In genomic region chrX:115142057-115142456, GRCh38 we compare ENCODE assay signal across 2 cellular contexts.
TF ChIP-seq lines count a peak whose summit lies in the region.

No MANE protein-coding gene starts in this region.

TF ChIP-seq in A549, 52 proteins besides CTCF, POLR2A, EP300 and RAD21 (continued from another document):
- TF ChIP-seq REST (IDR thresholded peaks at IDR 0.05) = peak; percentile 51; the same call in 1 of the 2 replicates

TF ChIP-seq in HCT116, 20 proteins besides CTCF, POLR2A, EP300 and RAD21 (continued from another document):
- TF ChIP-seq REST (IDR thresholded peaks at IDR 0.05; ENCODE audit: low read depth) (peak; percentile 10; the same call in 1 of the 2 replicates), ELF1 (IDR thresholded peaks at IDR 0.05; ENCODE audit: borderline replicate concordance, low read depth) (no peak)
